In genomic region chr11:102869354-102869753, GRCh38 we compare ENCODE assay signal across 21 cellular contexts. TPM values are rescaled to one million over a fixed set of nuclear protein-coding genes. Genes with fewer than 3 reads are reported as not detected.
"Had no signal": no experiment of that assay in that cellular context is flagged by ENCODE, and none has a peak within 500 bp of the region (broad histone marks: within the 10 kb centered on the region; RNA-seq: fewer than 3 reads in every experiment).

No MANE protein-coding gene starts in this region.

- H3K36me3 ChIP-seq: esophagus muscularis mucosa, left ventricle myocardium inferior, ovary, right lobe of liver, transverse colon, vagina had no signal

- H3K4me3 ChIP-seq: esophagus muscularis mucosa, left ventricle myocardium inferior, mucosa of descending colon, ovary, right lobe of liver, smooth muscle cell, transverse colon, vagina had no signal

- H3K27me3 ChIP-seq: esophagus muscularis mucosa, ovary, right lobe of liver, transverse colon, vagina had no signal

- H3K9me3 ChIP-seq: esophagus muscularis mucosa, left ventricle myocardium inferior, mucosa of descending colon, ovary, right lobe of liver, transverse colon, vagina had no signal

- DNase-seq: activated CD4-positive, alpha-beta memory T cell treated with anti-CD3 and anti-CD28 coated beads, Interleukin-2, amount 10 ng/mL, durations not matched to agents 7 days and 5 days; activated CD4-positive, alpha-beta T cell treated with anti-CD3 and anti-CD28 coated beads for 4 hours; activated naive CD4-positive, alpha-beta T cell treated with anti-CD3 and anti-CD28 coated beads, Interleukin-2, amount 10 ng/mL, durations not matched to agents 7 days and 5 days; activated T-cell treated with anti-CD3 and anti-CD28 coated beads, Interleukin-2, amount 50 U/mL, for 24 hours; hippocampal formation; left ventricle myocardium inferior; mucosa of descending colon; naive thymus-derived CD4-positive, alpha-beta T cell; ovary; right lobe of liver; stimulated activated CD4-positive, alpha-beta T cell treated with anti-CD3 and anti-CD28 coated beads, Interleukin-4, amount 100 ng/mL, for 4 hours; stimulated activated CD8-positive, alpha-beta memory T cell treated with anti-CD3 and anti-CD28 coated beads, Interleukin-4, amount 100 ng/mL, for 48 hours; stimulated activated naive CD4-positive, alpha-beta T cell treated with Interleukin-2 at 50 U/mL for 16 hours; transverse colon had no signal

- H3K4me1 ChIP-seq: esophagus muscularis mucosa, left ventricle myocardium inferior, right lobe of liver, vagina had no signal

- H3K4me2 ChIP-seq: smooth muscle cell had no signal

- H3K27ac ChIP-seq: esophagus muscularis mucosa, left ventricle myocardium inferior, ovary, right lobe of liver, vagina had no signal

- ATAC-seq: mucosa of descending colon; naive thymus-derived CD4-positive, alpha-beta T cell; WTC11 had no signal

RNA-seq across cellular contexts. Expression of gene MMP12, which starts 5.4 kb away (rescaled TPM):
- total RNA-seq: activated CD4-positive, alpha-beta memory T cell treated with anti-CD3 and anti-CD28 coated beads, Interleukin-2, amount 10 ng/mL, durations not matched to agents 7 days and 5 days; cardiac septum; esophagus muscularis mucosa; kidney epithelial cell; left ventricle myocardium inferior; naive thymus-derived CD4-positive, alpha-beta T cell; ovary; pulmonary artery endothelial cell; vagina; WTC11 had no signal
- polyA plus RNA-seq: naive thymus-derived CD4-positive, alpha-beta T cell; ovary had no signal

RNA-seq across cellular contexts. Expression of gene MMP3, which starts 25.9 kb away (rescaled TPM):
- total RNA-seq: activated CD4-positive, alpha-beta memory T cell treated with anti-CD3 and anti-CD28 coated beads, Interleukin-2, amount 10 ng/mL, durations not matched to agents 7 days and 5 days; cardiac septum; kidney epithelial cell; left ventricle myocardium inferior; naive thymus-derived CD4-positive, alpha-beta T cell; pulmonary artery endothelial cell; right lobe of liver; vagina; WTC11 had no signal
- polyA plus RNA-seq: naive thymus-derived CD4-positive, alpha-beta T cell had no signal
